In genomic region chr5:164345173-164345572, GRCh38 we compare ENCODE assay signal across 14 cellular contexts.
DNase-seq lines count a peak whose midpoint lies in the region; ATAC-seq and TF ChIP-seq lines count a peak whose summit lies in the region.
"Had no signal": no experiment of that assay in that cellular context is flagged by ENCODE, and none has a peak within 500 bp of the region (broad histone marks: within the 10 kb centered on the region; RNA-seq: fewer than 3 reads in every experiment).

No MANE protein-coding gene starts in this region.

- H3K27ac Mint-ChIP-seq in activated T-helper 17 cell treated with anti-CD3 and anti-CD28 coated beads, Interleukin-2, amount 50 U/mL, for 72 hours: no peak overlapping the region
- H3K27ac Mint-ChIP-seq in activated CD4-positive, alpha-beta T cell treated with anti-CD3 and anti-CD28 coated beads, Interleukin-2, amount 10 ng/mL, durations not matched to agents 7 days and 5 days: no peak overlapping the region
- H3K27ac Mint-ChIP-seq: activated CD8-positive, alpha-beta memory T cell treated with anti-CD3 and anti-CD28 coated beads, Interleukin-2, amount 10 ng/mL, durations not matched to agents 7 days and 5 days; naive thymus-derived CD4-positive, alpha-beta T cell; stimulated activated memory B cell treated with anti-CD40 and anti-IgM and Interleukin-4, amounts not matched to agents 10 μg/mL and 1 μg/mL and 100 μg/mL, for 72 hours had no signal

- no peaks in the 10 kb centered on the region for H3K4me1 Mint-ChIP-seq in activated T-helper 17 cell treated with anti-CD3 and anti-CD28 coated beads, Interleukin-2, amount 50 U/mL, for 72 hours
- H3K4me1 Mint-ChIP-seq in activated CD4-positive, alpha-beta T cell treated with anti-CD3 and anti-CD28 coated beads, Interleukin-2, amount 10 ng/mL, durations not matched to agents 7 days and 5 days: no peaks in the 10 kb centered on the region
- H3K4me1 Mint-ChIP-seq: activated CD8-positive, alpha-beta memory T cell treated with anti-CD3 and anti-CD28 coated beads, Interleukin-2, amount 10 ng/mL, durations not matched to agents 7 days and 5 days; stimulated activated memory B cell treated with anti-CD40 and anti-IgM and Interleukin-4, amounts not matched to agents 10 μg/mL and 1 μg/mL and 100 μg/mL, for 72 hours had no signal

- H3K4me3 ChIP-seq in MM.1S (ENCODE audit: low read length): no peak overlapping the region
- no peak overlapping the region for H3K4me3 ChIP-seq in Peyer's patch
- H3K4me3 ChIP-seq: adrenal gland had no signal

- POLR2A ChIA-PET in activated CD4-positive, alpha-beta T cell treated with anti-CD3 and anti-CD28 coated beads, Interleukin-2, amount 10 ng/mL, durations not matched to agents 7 days and 5 days (lab: Charles Lee): no interaction called here

- H3K4me1 ChIP-seq in MM.1S (ENCODE audit: low read length) (no peaks in the 10 kb centered on the region), Peyer's patch (no peaks in the 10 kb centered on the region)
- H3K4me1 ChIP-seq: adrenal gland had no signal

- H3K9me3 Mint-ChIP-seq in activated T-helper 17 cell treated with anti-CD3 and anti-CD28 coated beads, Interleukin-2, amount 50 U/mL, for 72 hours: peaks cover 6% of the 10 kb centered on the region
- no peaks in the 10 kb centered on the region for H3K9me3 Mint-ChIP-seq in activated CD4-positive, alpha-beta T cell treated with anti-CD3 and anti-CD28 coated beads, Interleukin-2, amount 10 ng/mL, durations not matched to agents 7 days and 5 days
- H3K9me3 Mint-ChIP-seq: stimulated activated memory B cell treated with anti-CD40 and anti-IgM and Interleukin-4, amounts not matched to agents 10 μg/mL and 1 μg/mL and 100 μg/mL, for 72 hours had no signal

- no peak for TF ChIP-seq POLR2A in Peyer's patch (IDR thresholded peaks at IDR 0.05)

- H3K9ac ChIP-seq in MM.1S (ENCODE audit: low read length): no peak overlapping the region

- ATAC-seq in activated T-helper 17 cell treated with anti-CD3 and anti-CD28 coated beads, Interleukin-2, amount 50 U/mL, for 72 hours (replicated peaks): no peak
- ATAC-seq: activated CD8-positive, alpha-beta memory T cell treated with anti-CD3 and anti-CD28 coated beads, Interleukin-2, amount 10 ng/mL, durations not matched to agents 7 days and 5 days; naive thymus-derived CD4-positive, alpha-beta T cell; stimulated activated memory B cell treated with anti-CD40 and anti-IgM and Interleukin-4, amounts not matched to agents 10 μg/mL and 1 μg/mL and 100 μg/mL, for 72 hours had no signal

- CTCF ChIA-PET in activated CD4-positive, alpha-beta T cell treated with anti-CD3 and anti-CD28 coated beads, Interleukin-2, amount 10 ng/mL, durations not matched to agents 7 days and 5 days (lab: Charles Lee): no interaction called here

- no peak overlapping the region for H3K4me3 Mint-ChIP-seq in activated T-helper 17 cell treated with anti-CD3 and anti-CD28 coated beads, Interleukin-2, amount 50 U/mL, for 72 hours
- H3K4me3 Mint-ChIP-seq in activated CD4-positive, alpha-beta T cell treated with anti-CD3 and anti-CD28 coated beads, Interleukin-2, amount 10 ng/mL, durations not matched to agents 7 days and 5 days: no peak overlapping the region
- H3K4me3 Mint-ChIP-seq: activated CD8-positive, alpha-beta memory T cell treated with anti-CD3 and anti-CD28 coated beads, Interleukin-2, amount 10 ng/mL, durations not matched to agents 7 days and 5 days; naive thymus-derived CD4-positive, alpha-beta T cell; stimulated activated memory B cell treated with anti-CD40 and anti-IgM and Interleukin-4, amounts not matched to agents 10 μg/mL and 1 μg/mL and 100 μg/mL, for 72 hours had no signal

- no peaks in the 10 kb centered on the region for H3K27me3 ChIP-seq in MM.1S (replicated peaks; ENCODE audit: insufficient read depth, low read length)
- H3K27me3 ChIP-seq in Peyer's patch: no peaks in the 10 kb centered on the region
- H3K27me3 ChIP-seq: adrenal gland had no signal

- H3K27me3 Mint-ChIP-seq in activated T-helper 17 cell treated with anti-CD3 and anti-CD28 coated beads, Interleukin-2, amount 50 U/mL, for 72 hours: no peaks in the 10 kb centered on the region
- no peaks in the 10 kb centered on the region for H3K27me3 Mint-ChIP-seq in activated CD4-positive, alpha-beta T cell treated with anti-CD3 and anti-CD28 coated beads, Interleukin-2, amount 10 ng/mL, durations not matched to agents 7 days and 5 days
- H3K27me3 Mint-ChIP-seq: activated CD8-positive, alpha-beta memory T cell treated with anti-CD3 and anti-CD28 coated beads, Interleukin-2, amount 10 ng/mL, durations not matched to agents 7 days and 5 days; naive thymus-derived CD4-positive, alpha-beta T cell had no signal

- H3K36me3 Mint-ChIP-seq in activated T-helper 17 cell treated with anti-CD3 and anti-CD28 coated beads, Interleukin-2, amount 50 U/mL, for 72 hours (ENCODE audit: low read depth): no peaks in the 10 kb centered on the region
- no peaks in the 10 kb centered on the region for H3K36me3 Mint-ChIP-seq in activated CD4-positive, alpha-beta T cell treated with anti-CD3 and anti-CD28 coated beads, Interleukin-2, amount 10 ng/mL, durations not matched to agents 7 days and 5 days (ENCODE audit: low read depth)
- H3K36me3 Mint-ChIP-seq: naive thymus-derived CD4-positive, alpha-beta T cell; stimulated activated memory B cell treated with anti-CD40 and anti-IgM and Interleukin-4, amounts not matched to agents 10 μg/mL and 1 μg/mL and 100 μg/mL, for 72 hours had no signal

- H4K20me1 ChIP-seq in MM.1S (ENCODE audit: insufficient read depth, low read length): no peaks in the 10 kb centered on the region

- no peak for TF ChIP-seq CTCF in MM.1S (IDR thresholded peaks at IDR 0.05; ENCODE audit: low read length)
- no peak for TF ChIP-seq CTCF in Peyer's patch (IDR thresholded peaks at IDR 0.05)

- DNase-seq in NCI-H1105 (lab: John Stamatoyannopoulos, UW) (peak; percentile 14), SHP77 (lab: John Stamatoyannopoulos, UW) (peak; percentile 75 to 82), fibroblast of peridontal ligament (ENCODE audit: extremely low read depth) (peak; percentile 88), renal cortical epithelial cell (ENCODE audit: low read depth) (peak; percentile 61), MM.1S (no peak), Peyer's patch (no peak)
- DNase-seq in activated CD4-positive, alpha-beta T cell treated with anti-CD3 and anti-CD28 coated beads, Interleukin-2, amount 10 ng/mL, durations not matched to agents 7 days and 5 days: no peak
- DNase-seq: activated CD8-positive, alpha-beta memory T cell treated with anti-CD3 and anti-CD28 coated beads, Interleukin-2, amount 10 ng/mL, durations not matched to agents 7 days and 5 days; adrenal gland; DMS79 treated with DMSO at 0.1 percent for 48 hours; naive thymus-derived CD4-positive, alpha-beta T cell had no signal

- H2AFZ ChIP-seq in MM.1S (ENCODE audit: low read length): no peak overlapping the region

- H3K4me2 ChIP-seq in MM.1S (ENCODE audit: low read depth, low read length): no peak overlapping the region

- H3K79me2 ChIP-seq in MM.1S (ENCODE audit: low read length): no peaks in the 10 kb centered on the region

- H3K9me3 ChIP-seq in MM.1S (replicated peaks; ENCODE audit: insufficient read depth, low read length) (no peaks in the 10 kb centered on the region), Peyer's patch (no peaks in the 10 kb centered on the region)
- H3K9me3 ChIP-seq: adrenal gland had no signal

- no peaks in the 10 kb centered on the region for H3K36me3 ChIP-seq in MM.1S (replicated peaks; ENCODE audit: insufficient read depth, low read length)
- H3K36me3 ChIP-seq in Peyer's patch: no peaks in the 10 kb centered on the region
- H3K36me3 ChIP-seq: adrenal gland had no signal

- H3K27ac ChIP-seq in MM.1S (ENCODE audit: low read length): no peak overlapping the region
- H3K27ac ChIP-seq in Peyer's patch: no peak overlapping the region
- H3K27ac ChIP-seq: adrenal gland, epithelial cell of prostate had no signal

- H3K9me2 ChIP-seq in MM.1S (replicated peaks; ENCODE audit: insufficient read depth, low read length): no peaks in the 10 kb centered on the region

- H3F3A ChIP-seq in MM.1S (ENCODE audit: insufficient read depth, low read length): no peaks in the 10 kb centered on the region

Comparison
In these comparisons a context has a peak if more than half of its experiments do, and no peak if none do; other contexts are left out.
1. DNase-seq: peak in NCI-H1105 (single experiment), SHP77 (2 of 2), fibroblast of peridontal ligament (single experiment) and renal cortical epithelial cell (single experiment); none in MM.1S (single experiment), Peyer's patch (0 of 3) and activated CD4-positive, alpha-beta T cell treated with anti-CD3 and anti-CD28 coated beads, Interleukin-2, amount 10 ng/mL, durations not matched to agents 7 days and 5 days (single experiment).